7 cellular contexts compared by ENCODE assay signal in genomic region chr17:52420555-52421078, GRCh38.
"Had no signal": no experiment of that assay in that cellular context is flagged by ENCODE, and none has a peak within 500 bp of the region (broad histone marks: within the 10 kb centered on the region; RNA-seq: fewer than 3 reads in every experiment).

No MANE protein-coding gene starts in this region.

- H3K27ac ChIP-seq: GM23248 had no signal

- H3K4me3 ChIP-seq: GM23248 had no signal

- H3K27me3 Mint-ChIP-seq: IgD-negative memory B cell had no signal

- H3K9ac ChIP-seq: GM23248 had no signal

- FAIRE-seq: HepG2 had no signal

- DNase-seq: GM23248, GOT3, H9, HCEC 1CT, KBM-7 had no signal

- H3K4me3 Mint-ChIP-seq: H9 had no signal

- H3K4me1 Mint-ChIP-seq: H9, IgD-negative memory B cell had no signal

- H3K36me3 Mint-ChIP-seq: IgD-negative memory B cell had no signal

- H3K27ac Mint-ChIP-seq: H9, IgD-negative memory B cell had no signal

- H2AFZ ChIP-seq: GM23248 had no signal

- ATAC-seq: HepG2 had no signal
